ENCODE assay signal across 27 cellular contexts in the genomic region with DNA sequence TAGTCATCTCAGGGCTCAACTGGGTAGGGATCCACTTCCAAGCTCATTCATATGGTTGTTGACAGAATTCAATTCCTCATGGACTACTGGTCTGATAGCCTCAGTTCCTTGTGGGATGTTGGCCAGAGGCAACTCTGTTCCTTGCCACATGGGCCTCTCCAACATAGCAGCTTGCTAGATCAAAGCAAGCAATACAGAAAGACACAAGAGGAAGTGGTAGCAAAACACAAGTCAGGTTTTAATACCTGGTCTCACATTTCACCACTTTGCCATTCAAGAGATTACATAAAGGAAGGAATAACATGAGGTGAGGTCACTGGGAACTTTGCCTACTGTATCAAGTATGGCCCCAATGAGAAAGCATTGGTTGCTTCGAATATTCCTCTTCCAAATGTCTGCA.
"Had no signal": no experiment of that assay in that cellular context is flagged by ENCODE, and none has a peak within 500 bp of the region (broad histone marks: within the 10 kb centered on the region; RNA-seq: fewer than 3 reads in every experiment).

No MANE protein-coding gene starts in this region.

- FAIRE-seq: HTR-8/SVneo, K562, RCC 7860 had no signal

- H3K9me3 Mint-ChIP-seq: IgD-negative memory B cell had no signal

- H3K36me3 Mint-ChIP-seq: IgD-negative memory B cell had no signal

- H3K27me3 Mint-ChIP-seq: IgD-negative memory B cell had no signal

- H3K9ac ChIP-seq: KMS-11 had no signal

- H3K4me3 Mint-ChIP-seq: IgD-negative memory B cell had no signal

- H3K27ac Mint-ChIP-seq: IgD-negative memory B cell had no signal

- H3K4me3 ChIP-seq: K562, SJSA1, SK-N-MC had no signal

- ATAC-seq: K562 had no signal

- H3K4me2 ChIP-seq: KMS-11 had no signal

- H3K27me3 ChIP-seq: SJSA1 had no signal

- H3K9me3 ChIP-seq: SJSA1 had no signal

- DNase-seq: Kasumi-1, MM.1S, NCI-H1048, NCI-H1105, NCI-H1417, NCI-H1436 treated with DMSO at 0.1 percent for 48 hours, NCI-H1694, NCI-H187 treated with DMSO at 0.1 percent for 48 hours, NCI-H2081 treated with DMSO at 0.1 percent for 48 hours, NCI-H2171, NCI-H226, NCI-H446 treated with DMSO at 0.1 percent for 48 hours, NCI-H510A treated with DMSO at 0.1 percent for 48 hours, NCI-H526, NCI-H82, Right ventricle myocardium superior, RPMI8226, SIG-M5, T-helper 2 cell had no signal

- H3K27ac ChIP-seq: HL-60, KMS-11, SJSA1, SK-N-MC had no signal
